In genomic region chr10:104666106-104666505, GRCh38 we compare ENCODE assay signal across 21 cellular contexts. TPM values are rescaled to one million over a fixed set of nuclear protein-coding genes. Genes with fewer than 3 reads are reported as not detected.
DNase-seq lines count a peak whose midpoint lies in the region; ATAC-seq, FAIRE-seq and TF ChIP-seq lines count a peak whose summit lies in the region.
"Had no signal": no experiment of that assay in that cellular context is flagged by ENCODE, and none has a peak within 500 bp of the region (broad histone marks: within the 10 kb centered on the region; RNA-seq: fewer than 3 reads in every experiment).

No MANE protein-coding gene starts in this region.

- POLR2A ChIA-PET in HepG2 (lab: Yijun Ruan, JAX) = no interaction called here

- no peak overlapping the region for H3K4me3 ChIP-seq in HepG2 (replicated peaks in 1 of 3; ENCODE audit: insufficient read depth in 1 of 3, low read depth in 2 of 3, low read length in 3 of 3)
- H3K4me3 ChIP-seq in right lobe of liver = no peak overlapping the region
- H3K4me3 ChIP-seq in esophagus muscularis mucosa = no peak overlapping the region
- H3K4me3 ChIP-seq: GM23338 had no signal

- no peak for TF ChIP-seq CTCF in HepG2 (CRISPR knock-in tag; IDR thresholded peaks at IDR 0.05)
- no peak for TF ChIP-seq CTCF in right lobe of liver (IDR thresholded peaks at IDR 0.05)
- TF ChIP-seq CTCF in esophagus muscularis mucosa (IDR thresholded peaks at IDR 0.05) = no peak
- no peak for TF ChIP-seq CTCF in neural crest cell (conservative IDR thresholded peaks at IDR 0.05)
- no peak for TF ChIP-seq CTCF in CD14-positive monocyte (IDR thresholded peaks at IDR 0.05)

- H3K27me3 ChIP-seq in HepG2 (ENCODE audit: control insufficient read depth in 1 of 2, insufficient read depth in 2 of 2, low read length in 2 of 2) (peaks cover 2 to 9% of the 10 kb centered on the region in 2 experiments; a peak in 3 of 5 replicates), right lobe of liver (no peaks in the 10 kb centered on the region), esophagus muscularis mucosa (no peaks in the 10 kb centered on the region)
- H3K27me3 ChIP-seq: BE2C had no signal

- H2AFZ ChIP-seq in HepG2 (ENCODE audit: low read length) = no peak overlapping the region
- H2AFZ ChIP-seq: GM23338 had no signal

- H3K4me1 Mint-ChIP-seq in neural crest cell (peaks cover 41% of the 10 kb centered on the region), CD14-positive monocyte (no peaks in the 10 kb centered on the region)
- H3K4me1 Mint-ChIP-seq: GM23338 had no signal

- TF ChIP-seq RAD21 in HepG2 (CRISPR knock-in tag; IDR thresholded peaks at IDR 0.05) = no peak

- no peak for ATAC-seq in HepG2
- no peak for ATAC-seq in right lobe of liver
- no peak for ATAC-seq in GM21447 (IDR thresholded peaks at IDR 0.05; ENCODE audit: unreplicated experiment)
- ATAC-seq: GM23338 had no signal

- H3K4me1 ChIP-seq in HepG2 (ENCODE audit: insufficient read depth, low read length) = no peaks in the 10 kb centered on the region
- H3K4me1 ChIP-seq in right lobe of liver = no peaks in the 10 kb centered on the region
- no peaks in the 10 kb centered on the region for H3K4me1 ChIP-seq in esophagus muscularis mucosa
- H3K4me1 ChIP-seq: BE2C had no signal

- H3K27ac ChIP-seq in HepG2 (ENCODE audit: extremely low read length, insufficient read depth, low read length) (no peak overlapping the region), right lobe of liver (no peak overlapping the region), esophagus muscularis mucosa (replicated peaks in 1 of 4) (no peak overlapping the region)
- H3K27ac ChIP-seq: HL-60 had no signal

- in situ Hi-C loops in HepG2 (cut with HindIII; ENCODE audit: extremely low pct_ligation_motif_present, low pct_unique_long_range_greater_than_20kb) = no loop called here

- DNase-seq in HepG2 (ENCODE audit: low spot score) = no peak
- DNase-seq in right lobe of liver = no peak
- DNase-seq in esophagus muscularis mucosa (ENCODE audit: extremely low spot score) = peak; percentile 55
- no peak for DNase-seq in neural crest cell (ENCODE audit: low read depth, low spot score)
- no peak for DNase-seq in CD14-positive monocyte (ENCODE audit: low spot score)
- no peak for DNase-seq in cerebellar nuclear complex (lab: John Stamatoyannopoulos, UW)
- DNase-seq: BE2C; CD4-positive, alpha-beta T cell; DMS153; DMS79; GDM1; HCEC 1CT; IMR-90 had no signal

- H3K27ac Mint-ChIP-seq in neural crest cell (ENCODE audit: unreplicated experiment) = peak overlapping the region; percentile 48
- H3K27ac Mint-ChIP-seq in CD14-positive monocyte = peak overlapping the region in 1 of 7 donors; percentile 4
- H3K27ac Mint-ChIP-seq: CD4-positive, alpha-beta T cell; GM23338 had no signal

- no peak overlapping the region for H3K4me2 ChIP-seq in HepG2 (ENCODE audit: low read depth, low read length)
- H3K4me2 ChIP-seq: GM23338 had no signal

- 21% methylated on average over 5 of the region's 5 CpGs for WGBS in HepG2 (ENCODE audit: low lambda C conversion rate)
- 62% methylated on average over 5 of the region's 5 CpGs for WGBS in right lobe of liver (ENCODE audit: insufficient coverage, low coverage, low lambda C conversion rate, missing lambda C conversion rate)
- 82% methylated on average over 5 of the region's 5 CpGs for WGBS in esophagus muscularis mucosa

- no peaks in the 10 kb centered on the region for H3K79me2 ChIP-seq in HepG2 (ENCODE audit: insufficient read depth, low read length)

- no peaks in the 10 kb centered on the region for H3K36me3 ChIP-seq in HepG2 (replicated peaks in 1 of 2; ENCODE audit: control insufficient read depth in 1 of 2, insufficient read depth in 2 of 2, low read length in 2 of 2)
- no peaks in the 10 kb centered on the region for H3K36me3 ChIP-seq in right lobe of liver
- H3K36me3 ChIP-seq in esophagus muscularis mucosa = no peaks in the 10 kb centered on the region
- H3K36me3 ChIP-seq: BE2C had no signal

- H3K9me3 Mint-ChIP-seq in neural crest cell = peaks cover 6% of the 10 kb centered on the region
- peaks cover 0 to 6% (median 2%) of the 10 kb centered on the region in 7 donors for H3K9me3 Mint-ChIP-seq in CD14-positive monocyte

- H3K27me3 Mint-ChIP-seq in neural crest cell (ENCODE audit: low read depth) = no peaks in the 10 kb centered on the region
- peaks cover 3 to 8% (median 6%) of the 10 kb centered on the region in 3 donors for H3K27me3 Mint-ChIP-seq in CD14-positive monocyte (ENCODE audit: low read depth in 3 of 3)

- intact Hi-C loops in HepG2 (cut with micrococcal nuclease; ENCODE audit: unreplicated experiment) = no loop called here
- intact Hi-C loops in right lobe of liver (cut with DNase I) = no loop called here
- intact Hi-C loops in esophagus muscularis mucosa (cut with DNase I) = no loop called here
- intact Hi-C loops in CD14-positive monocyte (cut with micrococcal nuclease) = no loop called here

- no peaks in the 10 kb centered on the region for H4K20me1 ChIP-seq in HepG2 (ENCODE audit: insufficient read depth, low read length)

- no peak overlapping the region for H3K9ac ChIP-seq in HepG2 (ENCODE audit: insufficient read depth, low read depth, low read length)

- no peak for FAIRE-seq in HepG2 (lab: Jason Lieb, UNC)
- FAIRE-seq: GM12892, GM18507, H54 had no signal

- BruUV-seq in HepG2 (replicated peaks; lab: Mats Ljungman, UMichigan) = no TSS peak

- TF ChIP-seq POLR2A in HepG2 (IDR thresholded peaks at IDR 0.05; ENCODE audit: insufficient read depth in 1 of 2, low read depth in 2 of 2, low read length in 2 of 2) (no peak), right lobe of liver (IDR thresholded peaks at IDR 0.05) (no peak), esophagus muscularis mucosa (IDR thresholded peaks at IDR 0.05; ENCODE audit: low read depth) (no peak)

- H3K9me3 ChIP-seq in HepG2 (ENCODE audit: low read length) = no peaks in the 10 kb centered on the region
- no peaks in the 10 kb centered on the region for H3K9me3 ChIP-seq in right lobe of liver
- peaks cover 0 to 9% (median 0%) of the 10 kb centered on the region in 4 donors for H3K9me3 ChIP-seq in esophagus muscularis mucosa
- H3K9me3 ChIP-seq: BE2C had no signal

- H3K36me3 Mint-ChIP-seq in neural crest cell (ENCODE audit: low read depth) (no peaks in the 10 kb centered on the region), CD14-positive monocyte (no peaks in the 10 kb centered on the region)

- no peak for TF ChIP-seq EP300 in HepG2 (IDR thresholded peaks at IDR 0.05; ENCODE audit: low read depth in 2 of 2, low read length in 2 of 2)
- no peak for TF ChIP-seq EP300 in HepG2 (CRISPR knock-in tag; IDR thresholded peaks at IDR 0.05; ENCODE audit: borderline replicate concordance)
- TF ChIP-seq EP300 in esophagus muscularis mucosa (IDR thresholded peaks at IDR 0.05) = no peak

- CTCF ChIA-PET in HepG2 (lab: Yijun Ruan, JAX; ENCODE audit: low intra/inter-chr PET ratio, low total read pairs) = no interaction called here

- H3K4me3 Mint-ChIP-seq in neural crest cell (no peak overlapping the region), CD14-positive monocyte (no peak overlapping the region)
- H3K4me3 Mint-ChIP-seq: CD4-positive, alpha-beta T cell; GM23338 had no signal

TF ChIP-seq in HepG2, 621 proteins besides CTCF, POLR2A, EP300 and RAD21:
- TF ChIP-seq NRL (CRISPR knock-in tag; IDR thresholded peaks at IDR 0.05; ENCODE audit: borderline replicate concordance) = no peak
- TF ChIP-seq, protein P1, sequence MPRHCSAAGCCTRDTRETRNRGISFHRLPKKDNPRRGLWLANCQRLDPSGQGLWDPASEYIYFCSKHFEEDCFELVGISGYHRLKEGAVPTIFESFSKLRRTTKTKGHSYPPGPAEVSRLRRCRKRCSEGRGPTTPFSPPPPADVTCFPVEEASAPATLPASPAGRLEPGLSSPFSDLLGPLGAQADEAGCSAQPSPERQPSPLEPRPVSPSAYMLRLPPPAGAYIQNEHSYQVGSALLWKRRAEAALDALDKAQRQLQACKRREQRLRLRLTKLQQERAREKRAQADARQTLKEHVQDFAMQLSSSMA (CRISPR knock-in tag; IDR thresholded peaks at IDR 0.05) = no peak
- TF ChIP-seq ZNF383 (CRISPR knock-in tag; IDR thresholded peaks at IDR 0.05; ENCODE audit: borderline replicate concordance) = no peak
- no peak for TF ChIP-seq TBX2 (CRISPR knock-in tag; IDR thresholded peaks at IDR 0.05; ENCODE audit: borderline replicate concordance)
- TF ChIP-seq CREB1 (IDR thresholded peaks at IDR 0.05) = peak; percentile 44; the same call in 1 of the 2 replicates
- TF ChIP-seq CREB1 (CRISPR knock-in tag; IDR thresholded peaks at IDR 0.05) = no peak
- TF ChIP-seq MTF2 (CRISPR knock-in tag; IDR thresholded peaks at IDR 0.05; ENCODE audit: borderline replicate concordance) = no peak
- no peak for TF ChIP-seq ZNF253 (CRISPR knock-in tag; IDR thresholded peaks at IDR 0.05; ENCODE audit: borderline replicate concordance)
TF ChIP-seq in HepG2: peak in this region for 1.

RNA-seq across cellular contexts. Expression of gene SORCS3, which starts 25.0 kb away (rescaled TPM):
- total RNA-seq in HepG2 (2016; rRNA removed; fragmentation: Illumina TruSeq; extraction: Trizol) (not detected in 2 replicates), right lobe of liver (not detected), esophagus muscularis mucosa (under 1 TPM; 0.26 to 0.50 (median 0.41) TPM), neural crest cell (3.3 and 3.4 TPM in 2 replicates)
- not detected in 2 replicates for total RNA-seq in HepG2 (2016; cell fraction: cytosol; rRNA removed; fragmentation: Illumina TruSeq; extraction: Trizol; ENCODE audit: low read depth)
- not detected in 2 replicates for total RNA-seq in HepG2 (2016; cell fraction: insoluble cytoplasmic fraction; rRNA removed; fragmentation: Illumina TruSeq; extraction: Trizol)
- total RNA-seq in HepG2 (2016; cell fraction: membrane; rRNA removed; fragmentation: Illumina TruSeq; extraction: Trizol) = not detected in 2 replicates
- not detected in 2 replicates for total RNA-seq in HepG2 (2016; cell fraction: nucleus; rRNA removed; fragmentation: Illumina TruSeq; extraction: Trizol)
- polyA plus RNA-seq in HepG2 (2011; rRNA removed) (0.01 and 0.07 TPM in 2 replicates), CD14-positive monocyte (not detected)
- 0.01 TPM in 2 replicates for polyA plus RNA-seq in HepG2 (2011; cell fraction: cytosol; rRNA removed)
- 0.05 TPM in 2 replicates for polyA plus RNA-seq in HepG2 (2011; cell fraction: nucleus; rRNA removed)
- 0.15 and 0.29 TPM in 2 replicates for polyA plus RNA-seq in HepG2 (2012)
- not detected in 2 replicates for polyA plus RNA-seq in HepG2 (2016; cell fraction: cytosol; fragmentation: Illumina TruSeq; extraction: Trizol; ENCODE audit: low read depth)
- polyA plus RNA-seq in HepG2 (2016; cell fraction: insoluble cytoplasmic fraction; fragmentation: Illumina TruSeq; extraction: Trizol; ENCODE audit: low read depth) = not detected in 2 replicates
- not detected in 2 replicates for polyA plus RNA-seq in HepG2 (2016; cell fraction: membrane; fragmentation: Illumina TruSeq; extraction: Trizol; ENCODE audit: low read depth)
- not detected in 2 replicates for polyA plus RNA-seq in HepG2 (2016; cell fraction: nucleus; fragmentation: Illumina TruSeq; extraction: Trizol; ENCODE audit: insufficient read depth, low read depth)
- polyA minus RNA-seq in HepG2 (2011; rRNA and poly(A)+ RNA removed; ENCODE audit: low replicate concordance) = 0.10 TPM in 1 of 2 replicates, not detected in the other
- not detected in 2 replicates for polyA minus RNA-seq in HepG2 (2011; cell fraction: cytosol; rRNA and poly(A)+ RNA removed)
- 1.7 TPM in 1 of 2 replicates, not detected in the other for polyA minus RNA-seq in HepG2 (2011; cell fraction: nucleus; rRNA and poly(A)+ RNA removed)
- total RNA-seq: A172, Daoy, IMR-90 had no signal
- polyA plus RNA-seq: IMR-90 had no signal
